In genomic region chr6:65112435-65112834, GRCh38 we compare ENCODE assay signal across 22 cellular contexts.
"Had no signal": no experiment of that assay in that cellular context is flagged by ENCODE, and none has a peak within 500 bp of the region (broad histone marks: within the 10 kb centered on the region; RNA-seq: fewer than 3 reads in every experiment).

No MANE protein-coding gene starts in this region.

- H3K9me3 ChIP-seq: esophagus muscularis mucosa, gastroesophageal sphincter, heart left ventricle, left lung, mucosa of descending colon had no signal

- H3K27me3 ChIP-seq: dorsolateral prefrontal cortex, esophagus muscularis mucosa, foreskin keratinocyte, gastroesophageal sphincter, heart left ventricle, hepatocyte, left lung had no signal

- H3K4me3 ChIP-seq: coronary artery, dorsolateral prefrontal cortex, esophagus muscularis mucosa, gastroesophageal sphincter, heart left ventricle, hepatocyte, left lung, lower lobe of right lung, mucosa of descending colon had no signal

- H3K27ac ChIP-seq: coronary artery, dorsolateral prefrontal cortex, esophagus muscularis mucosa, foreskin keratinocyte, gastroesophageal sphincter, heart left ventricle, hepatocyte, left lung, lower lobe of right lung had no signal

- H3K4me2 ChIP-seq: hepatocyte had no signal

- DNase-seq: dermis blood vessel endothelial cell; dorsolateral prefrontal cortex; effector CD4-positive, alpha-beta T cell; effector memory CD4-positive, alpha-beta T cell; foreskin keratinocyte; heart left ventricle; hypothalamus; left cardiac atrium; left lung; left ventricle myocardium superior; lower lobe of right lung; mesenchymal stem cell; mucosa of descending colon; naive B cell had no signal

- H3K4me1 ChIP-seq: foreskin keratinocyte, gastroesophageal sphincter, heart left ventricle, left lung, lower lobe of right lung had no signal

- ATAC-seq: foreskin keratinocyte, gastroesophageal sphincter, heart left ventricle, left cardiac atrium, left lung, left ventricle myocardium superior, lower lobe of right lung, mucosa of descending colon had no signal

- H3K36me3 ChIP-seq: esophagus muscularis mucosa, gastroesophageal sphincter, heart left ventricle, left lung, lower lobe of right lung had no signal

- H2AFZ ChIP-seq: hepatocyte had no signal

- FAIRE-seq: endothelial cell of umbilical vein, frontal cortex, islet of Langerhans, keratinocyte had no signal
